Comparison of ENCODE assay signal across 24 cellular contexts in the genomic region with DNA sequence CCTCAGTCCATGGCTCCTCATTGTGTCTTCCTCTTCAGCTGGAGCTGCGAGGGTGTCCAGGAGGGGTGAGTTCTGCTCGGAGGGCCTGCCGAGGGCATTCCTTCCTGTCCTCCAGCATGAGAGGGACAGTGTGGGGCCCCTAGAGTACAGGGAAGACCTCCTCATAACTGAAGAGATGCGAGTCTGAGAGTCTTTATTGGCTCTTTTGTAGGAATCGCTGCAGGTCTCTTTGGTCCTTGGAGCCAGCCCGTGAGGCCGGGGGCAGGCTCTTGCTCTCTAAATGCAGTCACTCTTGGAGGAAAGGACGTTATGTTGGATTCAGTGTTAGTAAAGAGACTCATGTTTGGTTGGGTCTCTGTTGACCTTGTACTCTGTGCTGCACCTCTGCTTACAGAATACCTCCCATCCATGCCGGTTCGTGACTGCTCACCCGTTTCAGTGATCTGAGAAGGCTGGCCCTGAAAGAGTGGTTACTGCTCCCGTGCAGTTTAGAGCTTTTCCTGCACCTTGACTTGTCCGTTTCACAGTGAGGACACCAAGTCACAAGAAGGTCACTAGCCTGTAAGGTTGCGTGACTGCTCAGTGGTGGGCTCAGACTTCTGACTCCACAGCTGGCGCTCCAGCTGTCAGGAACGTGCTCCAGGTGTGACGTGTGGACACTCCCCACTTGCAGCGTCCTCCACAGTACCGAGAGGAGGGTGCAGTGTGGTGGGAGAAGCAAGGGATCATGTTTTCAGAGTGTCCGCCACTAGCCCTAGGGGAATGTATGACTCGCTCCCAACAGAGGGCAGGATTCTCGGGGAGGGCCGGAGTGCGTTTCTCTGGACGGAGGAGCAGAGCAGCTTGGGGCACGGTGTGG.
"Had no signal": no experiment of that assay in that cellular context is flagged by ENCODE, and none has a peak within 500 bp of the region (broad histone marks: within the 10 kb centered on the region; RNA-seq: fewer than 3 reads in every experiment).

No MANE protein-coding gene starts in this region.

- H3K4me1 ChIP-seq: breast epithelium, thyroid gland had no signal

- DNase-seq: activated CD4-positive, alpha-beta memory T cell treated with anti-CD3 and anti-CD28 coated beads for 36 hours; activated CD4-positive, alpha-beta T cell treated with anti-CD3 and anti-CD28 coated beads for 48 hours; activated CD4-positive, CD25-positive, alpha-beta regulatory T cell; activated effector memory CD4-positive, alpha-beta T cell treated with Interleukin-2 at 50 U/mL for 16 hours; activated naive CD4-positive, alpha-beta T cell treated with anti-CD3 and anti-CD28 coated beads for 36 hours; activated naive CD8-positive, alpha-beta T cell treated with anti-CD3 and anti-CD28 coated beads, Interleukin-2, amount 10 ng/mL, durations not matched to agents 7 days and 5 days; activated T-cell treated with anti-CD3 and anti-CD28 coated beads, Interleukin-2, amount 50 U/mL, for 72 hours; amniotic stem cell; cortex of kidney; heart left ventricle; lower lobe of right lung; natural killer cell; ovary; psoas muscle; spleen; stimulated activated CD4-positive, alpha-beta T cell treated with anti-CD3 and anti-CD28 coated beads, Interleukin-4, amount 100 ng/mL, for 24 hours; substantia nigra; T-cell had no signal

- H3K4me3 ChIP-seq: breast epithelium, heart left ventricle, lower lobe of right lung, ovary, psoas muscle, right atrium auricular region, spleen, thyroid gland had no signal

- H3K4me3 Mint-ChIP-seq: activated CD4-positive, alpha-beta memory T cell treated with anti-CD3 and anti-CD28 coated beads for 36 hours; activated naive CD4-positive, alpha-beta T cell treated with anti-CD3 and anti-CD28 coated beads for 36 hours; activated naive CD8-positive, alpha-beta T cell treated with anti-CD3 and anti-CD28 coated beads, Interleukin-2, amount 10 ng/mL, durations not matched to agents 7 days and 5 days; activated T-cell treated with anti-CD3 and anti-CD28 coated beads, Interleukin-2, amount 50 U/mL, for 72 hours; natural killer cell; stimulated activated naive CD8-positive, alpha-beta T cell treated with anti-CD3 and anti-CD28 coated beads, Interleukin-15, Interleukin-2, amounts not matched to agents 100 ng/mL and 50 ng/mL, for 24 hours; T-cell had no signal

- H3K27ac ChIP-seq: breast epithelium, heart left ventricle, lower lobe of right lung, neutrophil, ovary, psoas muscle, spleen, thyroid gland had no signal

- H3K27me3 ChIP-seq: breast epithelium, heart left ventricle, neutrophil, ovary, right atrium auricular region, spleen, thyroid gland had no signal

- H3K9me3 ChIP-seq: breast epithelium, heart left ventricle, lower lobe of right lung, neutrophil, ovary, psoas muscle, right atrium auricular region, spleen, thyroid gland had no signal

- H3K36me3 ChIP-seq: breast epithelium, ovary, right atrium auricular region, thyroid gland had no signal

- H3K27me3 Mint-ChIP-seq: activated CD4-positive, alpha-beta memory T cell treated with anti-CD3 and anti-CD28 coated beads for 36 hours; activated naive CD8-positive, alpha-beta T cell treated with anti-CD3 and anti-CD28 coated beads, Interleukin-2, amount 10 ng/mL, durations not matched to agents 7 days and 5 days; stimulated activated naive CD8-positive, alpha-beta T cell treated with anti-CD3 and anti-CD28 coated beads, Interleukin-15, Interleukin-2, amounts not matched to agents 100 ng/mL and 50 ng/mL, for 24 hours; T-cell had no signal

- H3K9me3 Mint-ChIP-seq: activated CD4-positive, alpha-beta memory T cell treated with anti-CD3 and anti-CD28 coated beads for 36 hours; activated naive CD4-positive, alpha-beta T cell treated with anti-CD3 and anti-CD28 coated beads for 36 hours; activated naive CD8-positive, alpha-beta T cell treated with anti-CD3 and anti-CD28 coated beads, Interleukin-2, amount 10 ng/mL, durations not matched to agents 7 days and 5 days; activated T-cell treated with anti-CD3 and anti-CD28 coated beads, Interleukin-2, amount 50 U/mL, for 72 hours; natural killer cell; stimulated activated naive CD8-positive, alpha-beta T cell treated with anti-CD3 and anti-CD28 coated beads, Interleukin-15, Interleukin-2, amounts not matched to agents 100 ng/mL and 50 ng/mL, for 24 hours; T-cell had no signal

- H3K27ac Mint-ChIP-seq: activated CD4-positive, alpha-beta memory T cell treated with anti-CD3 and anti-CD28 coated beads for 36 hours; activated naive CD4-positive, alpha-beta T cell treated with anti-CD3 and anti-CD28 coated beads for 36 hours; activated naive CD8-positive, alpha-beta T cell treated with anti-CD3 and anti-CD28 coated beads, Interleukin-2, amount 10 ng/mL, durations not matched to agents 7 days and 5 days; activated T-cell treated with anti-CD3 and anti-CD28 coated beads, Interleukin-2, amount 50 U/mL, for 72 hours; natural killer cell; stimulated activated naive CD8-positive, alpha-beta T cell treated with anti-CD3 and anti-CD28 coated beads, Interleukin-15, Interleukin-2, amounts not matched to agents 100 ng/mL and 50 ng/mL, for 24 hours; T-cell had no signal

- H3K36me3 Mint-ChIP-seq: natural killer cell, T-cell had no signal

- ATAC-seq: activated T-cell treated with anti-CD3 and anti-CD28 coated beads, Interleukin-2, amount 50 U/mL, for 72 hours; left lobe of liver; natural killer cell; psoas muscle; T-cell had no signal
